Comparison of ENCODE assay signal across 8 cellular contexts in the genomic region with DNA sequence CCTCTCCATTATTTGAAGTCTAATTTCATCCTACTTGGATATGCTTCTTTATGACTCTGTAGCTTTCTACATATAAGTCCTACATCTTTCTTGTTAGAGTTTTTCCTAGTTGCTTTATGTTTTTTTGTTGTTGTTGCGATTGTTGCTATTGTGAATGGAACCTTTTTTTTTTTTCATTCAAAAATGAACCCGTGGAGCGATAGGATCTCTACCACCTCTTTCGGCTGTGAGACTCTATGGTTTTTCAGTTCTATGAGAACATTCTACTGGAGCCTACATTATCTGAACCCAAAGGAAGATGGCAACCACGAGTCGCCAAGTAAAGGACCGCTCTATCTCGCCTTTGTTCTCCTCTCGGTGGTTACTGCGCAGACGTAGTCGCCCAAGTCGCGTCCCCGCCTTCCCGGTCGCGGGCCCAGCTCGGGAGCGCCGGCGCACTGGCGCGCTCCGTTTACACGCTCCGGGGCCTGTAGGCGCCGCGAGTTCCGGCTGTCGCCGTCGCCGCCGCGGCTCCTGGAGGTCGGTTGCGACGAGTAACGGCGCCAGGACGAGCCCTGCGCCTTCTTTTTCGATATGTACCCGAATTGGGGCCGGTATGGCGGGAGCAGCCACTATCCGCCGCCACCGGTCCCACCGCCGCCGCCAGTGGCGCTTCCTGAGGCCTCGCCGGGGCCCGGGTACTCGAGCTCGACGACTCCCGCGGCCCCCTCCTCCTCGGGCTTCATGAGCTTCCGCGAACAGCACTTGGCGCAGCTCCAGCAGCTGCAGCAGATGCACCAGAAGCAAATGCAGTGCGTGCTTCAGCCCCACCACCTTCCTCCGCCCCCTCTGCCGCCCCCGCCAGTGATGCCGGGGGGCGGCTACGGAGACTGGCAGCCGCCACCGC. TPM values are rescaled to one million over a fixed set of nuclear protein-coding genes. Genes with fewer than 3 reads are reported as not detected.
DNase-seq lines count a peak whose midpoint lies in the region; ATAC-seq and TF ChIP-seq lines count a peak whose summit lies in the region.

A gene with protein sequence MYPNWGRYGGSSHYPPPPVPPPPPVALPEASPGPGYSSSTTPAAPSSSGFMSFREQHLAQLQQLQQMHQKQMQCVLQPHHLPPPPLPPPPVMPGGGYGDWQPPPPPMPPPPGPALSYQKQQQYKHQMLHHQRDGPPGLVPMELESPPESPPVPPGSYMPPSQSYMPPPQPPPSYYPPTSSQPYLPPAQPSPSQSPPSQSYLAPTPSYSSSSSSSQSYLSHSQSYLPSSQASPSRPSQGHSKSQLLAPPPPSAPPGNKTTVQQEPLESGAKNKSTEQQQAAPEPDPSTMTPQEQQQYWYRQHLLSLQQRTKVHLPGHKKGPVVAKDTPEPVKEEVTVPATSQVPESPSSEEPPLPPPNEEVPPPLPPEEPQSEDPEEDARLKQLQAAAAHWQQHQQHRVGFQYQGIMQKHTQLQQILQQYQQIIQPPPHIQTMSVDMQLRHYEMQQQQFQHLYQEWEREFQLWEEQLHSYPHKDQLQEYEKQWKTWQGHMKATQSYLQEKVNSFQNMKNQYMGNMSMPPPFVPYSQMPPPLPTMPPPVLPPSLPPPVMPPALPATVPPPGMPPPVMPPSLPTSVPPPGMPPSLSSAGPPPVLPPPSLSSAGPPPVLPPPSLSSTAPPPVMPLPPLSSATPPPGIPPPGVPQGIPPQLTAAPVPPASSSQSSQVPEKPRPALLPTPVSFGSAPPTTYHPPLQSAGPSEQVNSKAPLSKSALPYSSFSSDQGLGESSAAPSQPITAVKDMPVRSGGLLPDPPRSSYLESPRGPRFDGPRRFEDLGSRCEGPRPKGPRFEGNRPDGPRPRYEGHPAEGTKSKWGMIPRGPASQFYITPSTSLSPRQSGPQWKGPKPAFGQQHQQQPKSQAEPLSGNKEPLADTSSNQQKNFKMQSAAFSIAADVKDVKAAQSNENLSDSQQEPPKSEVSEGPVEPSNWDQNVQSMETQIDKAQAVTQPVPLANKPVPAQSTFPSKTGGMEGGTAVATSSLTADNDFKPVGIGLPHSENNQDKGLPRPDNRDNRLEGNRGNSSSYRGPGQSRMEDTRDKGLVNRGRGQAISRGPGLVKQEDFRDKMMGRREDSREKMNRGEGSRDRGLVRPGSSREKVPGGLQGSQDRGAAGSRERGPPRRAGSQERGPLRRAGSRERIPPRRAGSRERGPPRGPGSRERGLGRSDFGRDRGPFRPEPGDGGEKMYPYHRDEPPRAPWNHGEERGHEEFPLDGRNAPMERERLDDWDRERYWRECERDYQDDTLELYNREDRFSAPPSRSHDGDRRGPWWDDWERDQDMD (N-terminal part only) (plus strand): TSS at position 400 of the 886 bp plus-strand sequence. CDS start 174 bp downstream, at position 574.

- peak; percentile 91 for ATAC-seq in GM21723 (IDR thresholded peaks at IDR 0.05; ENCODE audit: unreplicated experiment)
- peak; percentile 93 to 96 for ATAC-seq in activated T-cell treated with anti-CD3 and anti-CD28 coated beads, Interleukin-2, amount 50 U/mL, for 72 hours (replicated peaks in 1 of 2)
- peak; percentile 98 for ATAC-seq in stimulated activated effector memory CD8-positive, alpha-beta T cell treated with anti-CD3 and anti-CD28 coated beads, Interleukin-12 subunit alpha, Interleukin-12 subunit beta, amount 100 ng/mL, for 72 hours

- TF ChIP-seq POLR2A in Peyer's patch (IDR thresholded peaks at IDR 0.05) (peak; percentile 84 to 87), esophagus muscularis mucosa (IDR thresholded peaks at IDR 0.05; ENCODE audit: low read depth) (peak; percentile 76)

- H3K27me3 ChIP-seq in KMS-11 (ENCODE audit: insufficient read depth, low read depth) (no peaks in the 10 kb centered on the region), Peyer's patch (no peaks in the 10 kb centered on the region), esophagus muscularis mucosa (no peaks in the 10 kb centered on the region)

- peaks cover 48% of the 10 kb centered on the region for H3K79me2 ChIP-seq in KMS-11 (ENCODE audit: insufficient read depth, low read depth)

- peak within 1 kb of the TSS; percentile 98 for H2AFZ ChIP-seq in KMS-11 (ENCODE audit: low read depth)

- DNase-seq in DMS79 (lab: John Stamatoyannopoulos, UW) (peak; percentile 99), Peyer's patch (peak; percentile 86 to 96 (median 92)), esophagus muscularis mucosa (ENCODE audit: extremely low spot score) (peak; percentile 96), myocyte (ENCODE audit: low read depth) (peak; percentile 97)
- peak; percentile 93 to 94 for DNase-seq in activated T-cell treated with anti-CD3 and anti-CD28 coated beads, Interleukin-2, amount 50 U/mL, for 72 hours
- peak; percentile 86 to 95 for DNase-seq in stimulated activated effector memory CD8-positive, alpha-beta T cell treated with anti-CD3 and anti-CD28 coated beads, Interleukin-12 subunit alpha, Interleukin-12 subunit beta, amount 100 ng/mL, for 72 hours (ENCODE audit: low spot score in 2 of 2)

- no peaks in the 10 kb centered on the region for H3K27me3 Mint-ChIP-seq in activated T-cell treated with anti-CD3 and anti-CD28 coated beads, Interleukin-2, amount 50 U/mL, for 72 hours (ENCODE audit: low read depth)

- H3K4me3 ChIP-seq in KMS-11 (IDR thresholded peaks at IDR 0.05; ENCODE audit: insufficient read depth, low read depth, low read length), result no peak within 1 kb of the TSS
- H3K4me3 ChIP-seq in Peyer's patch, result peak within 1 kb of the TSS; percentile 67 to 97 (median 92)
- peak within 1 kb of the TSS; percentile 94 to 99 (median 96) for H3K4me3 ChIP-seq in esophagus muscularis mucosa

- no peaks in the 10 kb centered on the region for H4K20me1 ChIP-seq in KMS-11 (ENCODE audit: insufficient read depth)

- H3K4me1 ChIP-seq in KMS-11 (ENCODE audit: low read depth, poor library complexity, severe bottlenecking), result peaks cover 28% of the 10 kb centered on the region
- peaks cover 0 to 40% (median 5%) of the 10 kb centered on the region in 4 donors for H3K4me1 ChIP-seq in Peyer's patch
- peaks cover 34 to 51% (median 49%) of the 10 kb centered on the region in 4 donors for H3K4me1 ChIP-seq in esophagus muscularis mucosa

- intact Hi-C loops in esophagus muscularis mucosa (cut with DNase I), result no loop called here

- 0% methylated on average over 25 of the region's 76 CpGs for WGBS in esophagus muscularis mucosa

- H3K9me3 ChIP-seq in Peyer's patch, result no peaks in the 10 kb centered on the region
- H3K9me3 ChIP-seq in esophagus muscularis mucosa, result no peaks in the 10 kb centered on the region

- peak within 1 kb of the TSS; percentile 95 for H3K4me2 ChIP-seq in KMS-11

- TF ChIP-seq EP300 in esophagus muscularis mucosa (IDR thresholded peaks at IDR 0.05), result no peak

- H3K9ac ChIP-seq in KMS-11, result peak within 1 kb of the TSS; percentile 89

- H3K4me3 Mint-ChIP-seq in activated T-cell treated with anti-CD3 and anti-CD28 coated beads, Interleukin-2, amount 50 U/mL, for 72 hours, result peak within 1 kb of the TSS; percentile 98 to 99
- H3K4me3 Mint-ChIP-seq in stimulated activated effector memory CD8-positive, alpha-beta T cell treated with anti-CD3 and anti-CD28 coated beads, Interleukin-12 subunit alpha, Interleukin-12 subunit beta, amount 100 ng/mL, for 72 hours, result peak within 1 kb of the TSS; percentile 100

- peak within 1 kb of the TSS; percentile 99 for H3K27ac Mint-ChIP-seq in activated T-cell treated with anti-CD3 and anti-CD28 coated beads, Interleukin-2, amount 50 U/mL, for 72 hours
- peak within 1 kb of the TSS; percentile 96 for H3K27ac Mint-ChIP-seq in stimulated activated effector memory CD8-positive, alpha-beta T cell treated with anti-CD3 and anti-CD28 coated beads, Interleukin-12 subunit alpha, Interleukin-12 subunit beta, amount 100 ng/mL, for 72 hours

- no peaks in the 10 kb centered on the region for H3K9me3 Mint-ChIP-seq in activated T-cell treated with anti-CD3 and anti-CD28 coated beads, Interleukin-2, amount 50 U/mL, for 72 hours
- no peaks in the 10 kb centered on the region for H3K9me3 Mint-ChIP-seq in stimulated activated effector memory CD8-positive, alpha-beta T cell treated with anti-CD3 and anti-CD28 coated beads, Interleukin-12 subunit alpha, Interleukin-12 subunit beta, amount 100 ng/mL, for 72 hours

- H3K36me3 Mint-ChIP-seq in activated T-cell treated with anti-CD3 and anti-CD28 coated beads, Interleukin-2, amount 50 U/mL, for 72 hours (ENCODE audit: insufficient read depth in 2 of 2), result peaks cover 10 to 14% of the 10 kb centered on the region in 2 donors
- peaks cover 40% of the 10 kb centered on the region for H3K36me3 Mint-ChIP-seq in stimulated activated effector memory CD8-positive, alpha-beta T cell treated with anti-CD3 and anti-CD28 coated beads, Interleukin-12 subunit alpha, Interleukin-12 subunit beta, amount 100 ng/mL, for 72 hours

- H3K36me3 ChIP-seq in KMS-11 (ENCODE audit: insufficient read depth) (no peaks in the 10 kb centered on the region), Peyer's patch (no peaks in the 10 kb centered on the region), esophagus muscularis mucosa (no peaks in the 10 kb centered on the region)

- TF ChIP-seq CTCF in KMS-11 (conservative IDR thresholded peaks at IDR 0.05; ENCODE audit: low read depth, low read length) (no peak; the same call in 1 of the 2 replicates), Peyer's patch (IDR thresholded peaks at IDR 0.05) (peak; percentile 28 to 62 (median 42)), esophagus muscularis mucosa (IDR thresholded peaks at IDR 0.05) (peak; percentile 52 to 82 (median 76))

- peaks cover 66% of the 10 kb centered on the region for H3K4me1 Mint-ChIP-seq in activated T-cell treated with anti-CD3 and anti-CD28 coated beads, Interleukin-2, amount 50 U/mL, for 72 hours (ENCODE audit: low read depth)
- H3K4me1 Mint-ChIP-seq in stimulated activated effector memory CD8-positive, alpha-beta T cell treated with anti-CD3 and anti-CD28 coated beads, Interleukin-12 subunit alpha, Interleukin-12 subunit beta, amount 100 ng/mL, for 72 hours, result peaks cover 41% of the 10 kb centered on the region

- H3K27ac ChIP-seq in KMS-11, result peak within 1 kb of the TSS; percentile 63
- H3K27ac ChIP-seq in Peyer's patch, result peak within 1 kb of the TSS; percentile 70 to 92 (median 92)
- peak within 1 kb of the TSS; percentile 86 to 95 (median 90) for H3K27ac ChIP-seq in esophagus muscularis mucosa (replicated peaks in 1 of 4)

RNA-seq across cellular contexts. Expression of the gene that starts here (rescaled TPM):
- total RNA-seq in Peyer's patch (10 to 100 TPM; 44.0 to 95.7 (median 62.9) TPM), esophagus muscularis mucosa (10 to 100 TPM; 31.0 to 47.2 (median 36.0) TPM), myocyte (28.3 and 29.8 TPM in 2 replicates)
- 10 to 100 TPM; 62.6 to 67.1 TPM for total RNA-seq in activated T-cell treated with anti-CD3 and anti-CD28 coated beads, Interleukin-2, amount 50 U/mL, for 72 hours
- polyA plus RNA-seq in myocyte (2012), result 32.1 TPM
